15 cellular contexts compared by ENCODE assay signal in genomic region chr9:20553750-20554149, GRCh38.
DNase-seq lines count a peak whose midpoint lies in the region; ATAC-seq, FAIRE-seq and TF ChIP-seq lines count a peak whose summit lies in the region.
"Had no signal": no experiment of that assay in that cellular context is flagged by ENCODE, and none has a peak within 500 bp of the region (broad histone marks: within the 10 kb centered on the region; RNA-seq: fewer than 3 reads in every experiment).

No MANE protein-coding gene starts in this region.

- no peaks in the 10 kb centered on the region for H3K27me3 ChIP-seq in CD8-positive, alpha-beta T cell (ENCODE audit: insufficient read depth, low read length)
- H3K27me3 ChIP-seq: BE2C, gastroesophageal sphincter, tibial artery had no signal

- peak overlapping the region; percentile 29 for H3K4me3 Mint-ChIP-seq in CD8-positive, alpha-beta T cell
- peak overlapping the region; percentile 56 for H3K4me3 Mint-ChIP-seq in activated T-helper 17 cell treated with anti-CD3 and anti-CD28 coated beads, Interleukin-2, amount 50 U/mL, for 72 hours
- H3K4me3 Mint-ChIP-seq in naive thymus-derived CD8-positive, alpha-beta T cell: peak overlapping the region in 9 of 10 donors; percentile 23 to 70 (median 51)

- no peak for FAIRE-seq in GM12892 (lab: Jason Lieb, UNC)

- CTCF ChIA-PET in CD8-positive, alpha-beta T cell (lab: Charles Lee): interaction anchor here (1.0 to 1.9 kb wide), 2 partner anchors 71 to 387 kb away, joined by 3 to 4 read pairs; no protein-coding TSS in a partner anchor
- CTCF ChIA-PET in HEK293 (lab: Yijun Ruan, JAX): interaction anchor here (0.6 to 1.4 kb wide), 7 partner anchors 9 to 207 kb away, joined by 3 to 7 read pairs (median 3); no protein-coding TSS in a partner anchor

- TF ChIP-seq CTCF in CD8-positive, alpha-beta T cell (IDR thresholded peaks at IDR 0.05): no peak
- no peak for TF ChIP-seq CTCF in HEK293 (tag by site-specific recombination; IDR thresholded peaks at IDR 0.05)

- H3K4me3 ChIP-seq in CD8-positive, alpha-beta T cell (ENCODE audit: low read depth, low read length): no peak overlapping the region
- no peak overlapping the region for H3K4me3 ChIP-seq in HEK293 (ENCODE audit: low read depth, low read length)
- H3K4me3 ChIP-seq: gastroesophageal sphincter, tibial artery had no signal

- ATAC-seq in CD8-positive, alpha-beta T cell: no peak
- ATAC-seq in activated T-helper 17 cell treated with anti-CD3 and anti-CD28 coated beads, Interleukin-2, amount 50 U/mL, for 72 hours (replicated peaks): no peak
- ATAC-seq in naive thymus-derived CD8-positive, alpha-beta T cell: no peak
- ATAC-seq in HG03432 (IDR thresholded peaks at IDR 0.05; ENCODE audit: unreplicated experiment): no peak
- ATAC-seq: gastroesophageal sphincter had no signal

- TF ChIP-seq POLR2A in GM12892 (IDR thresholded peaks at IDR 0.05; ENCODE audit: low read depth, low read length): no peak

- no peaks in the 10 kb centered on the region for H3K9me3 ChIP-seq in CD8-positive, alpha-beta T cell (ENCODE audit: low read length)
- H3K9me3 ChIP-seq in HEK293 (ENCODE audit: control insufficient read depth, insufficient read depth, low read depth, low read length): no peaks in the 10 kb centered on the region
- H3K9me3 ChIP-seq: BE2C, gastroesophageal sphincter, tibial artery had no signal

- H3K4me1 Mint-ChIP-seq in CD8-positive, alpha-beta T cell (ENCODE audit: low read depth): peaks cover 85% of the 10 kb centered on the region
- peaks cover 51% of the 10 kb centered on the region for H3K4me1 Mint-ChIP-seq in activated T-helper 17 cell treated with anti-CD3 and anti-CD28 coated beads, Interleukin-2, amount 50 U/mL, for 72 hours
- peaks cover 50 to 82% (median 76%) of the 10 kb centered on the region in 4 donors for H3K4me1 Mint-ChIP-seq in naive thymus-derived CD8-positive, alpha-beta T cell

- no peaks in the 10 kb centered on the region for H3K9me3 Mint-ChIP-seq in CD8-positive, alpha-beta T cell
- no peaks in the 10 kb centered on the region for H3K9me3 Mint-ChIP-seq in activated T-helper 17 cell treated with anti-CD3 and anti-CD28 coated beads, Interleukin-2, amount 50 U/mL, for 72 hours
- H3K9me3 Mint-ChIP-seq in naive thymus-derived CD8-positive, alpha-beta T cell: no peaks in the 10 kb centered on the region

- POLR2A ChIA-PET in CD8-positive, alpha-beta T cell (lab: Charles Lee): no interaction called here
- POLR2A ChIA-PET in HEK293 (lab: Yijun Ruan, JAX): interaction anchor here (1.8 kb wide), 1 partner anchor 68 kb away, joined by 4 read pairs; the partner anchor contains the start of gene MLLT3
- POLR2A ChIA-PET in naive thymus-derived CD8-positive, alpha-beta T cell (lab: Charles Lee): interaction anchor here (0.7 kb wide), 1 partner anchor 130 kb away, joined by 3 read pairs; the partner anchor contains the start of gene FOCAD

- no peak for DNase-seq in CD8-positive, alpha-beta T cell
- DNase-seq in naive thymus-derived CD8-positive, alpha-beta T cell: no peak
- DNase-seq in GM12892 (ENCODE audit: insufficient read length): no peak
- DNase-seq in OCI-M1 (lab: John Stamatoyannopoulos, UW): no peak
- DNase-seq: activated gamma-delta T cell treated with Interleukin-2 at 50 U/mL for 16 hours; BE2C; caudate nucleus; midbrain; NCI-H1092; stimulated activated CD4-positive, alpha-beta T cell treated with anti-CD3 and anti-CD28 coated beads, Interleukin-15, amount 100 ng/mL, for 24 hours; tibial artery had no signal

- no peak overlapping the region for H3K27ac ChIP-seq in CD8-positive, alpha-beta T cell (ENCODE audit: low read depth, low read length)
- no peak overlapping the region for H3K27ac ChIP-seq in HEK293 (ENCODE audit: extremely low read depth, low read depth, low read length)
- H3K27ac ChIP-seq: gastroesophageal sphincter, tibial artery had no signal

- H3K36me3 ChIP-seq in CD8-positive, alpha-beta T cell (ENCODE audit: insufficient read depth, low read length): no peaks in the 10 kb centered on the region
- no peaks in the 10 kb centered on the region for H3K36me3 ChIP-seq in HEK293 (ENCODE audit: control insufficient read depth in 2 of 2, insufficient read depth in 1 of 2, low read length in 2 of 2)
- H3K36me3 ChIP-seq: BE2C, gastroesophageal sphincter, tibial artery had no signal

- intact Hi-C loops in CD8-positive, alpha-beta T cell (cut with DNase I, micrococcal nuclease): loop anchor here (2.0 to 10.0 kb wide), 7 partner anchors 17 to 629 kb away; partner anchors contain the start of gene MLLT3 (in 1 of the 2)

- H3K27me3 Mint-ChIP-seq in CD8-positive, alpha-beta T cell (ENCODE audit: low read depth): no peaks in the 10 kb centered on the region
- no peaks in the 10 kb centered on the region for H3K27me3 Mint-ChIP-seq in activated T-helper 17 cell treated with anti-CD3 and anti-CD28 coated beads, Interleukin-2, amount 50 U/mL, for 72 hours
- H3K27me3 Mint-ChIP-seq in naive thymus-derived CD8-positive, alpha-beta T cell: no peaks in the 10 kb centered on the region

- H3K4me1 ChIP-seq in CD8-positive, alpha-beta T cell (ENCODE audit: insufficient read depth, low read length): peaks cover 44% of the 10 kb centered on the region
- peaks cover 35% of the 10 kb centered on the region for H3K4me1 ChIP-seq in HEK293 (ENCODE audit: control insufficient read depth, insufficient read depth, low read length)

- H3K27ac Mint-ChIP-seq in CD8-positive, alpha-beta T cell: peak overlapping the region; percentile 49
- H3K27ac Mint-ChIP-seq in activated T-helper 17 cell treated with anti-CD3 and anti-CD28 coated beads, Interleukin-2, amount 50 U/mL, for 72 hours: peak overlapping the region; percentile 29
- H3K27ac Mint-ChIP-seq in naive thymus-derived CD8-positive, alpha-beta T cell: peak overlapping the region in 8 of 10 donors; percentile 6 to 84 (median 56)

- H3K36me3 Mint-ChIP-seq in CD8-positive, alpha-beta T cell: no peaks in the 10 kb centered on the region
- H3K36me3 Mint-ChIP-seq in activated T-helper 17 cell treated with anti-CD3 and anti-CD28 coated beads, Interleukin-2, amount 50 U/mL, for 72 hours (ENCODE audit: low read depth): no peaks in the 10 kb centered on the region
- no peaks in the 10 kb centered on the region for H3K36me3 Mint-ChIP-seq in naive thymus-derived CD8-positive, alpha-beta T cell

TF ChIP-seq in HEK293, 187 proteins besides CTCF, POLR2A, EP300 and RAD21:
- no peak for TF ChIP-seq GLIS2 (tag by site-specific recombination; IDR thresholded peaks at IDR 0.05)
- peak; percentile 84 for TF ChIP-seq PRDM6 (tag by site-specific recombination; IDR thresholded peaks at IDR 0.05)
